12 cellular contexts compared by ENCODE assay signal in the genomic region with DNA sequence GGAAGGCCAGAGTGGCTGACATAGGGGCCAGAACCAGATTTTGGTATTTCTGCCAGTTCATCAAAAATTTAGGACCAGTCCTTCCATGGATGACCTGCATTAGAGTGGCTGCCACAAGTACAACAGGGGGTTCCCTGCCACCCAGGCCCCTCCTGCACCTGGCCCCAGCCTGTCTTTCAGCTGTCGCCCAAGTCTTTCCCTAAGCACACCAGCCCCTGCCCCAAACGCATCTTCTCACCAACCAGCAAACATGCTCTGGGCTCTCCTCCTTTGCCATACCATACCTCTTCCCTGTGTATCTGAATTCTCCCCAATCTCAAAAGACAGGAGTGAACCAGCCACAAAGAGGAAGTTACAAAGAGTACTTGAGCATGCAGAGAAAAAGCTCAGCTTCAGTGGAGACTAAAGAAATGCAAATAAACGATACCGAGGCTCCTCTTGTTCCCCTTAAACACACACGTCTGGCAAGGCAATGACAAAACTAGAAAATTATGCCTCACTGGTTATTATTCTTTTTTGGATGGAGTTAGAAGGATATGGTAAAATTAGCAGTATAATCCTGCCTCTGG.
DNase-seq lines count a peak whose midpoint lies in the region; ATAC-seq, FAIRE-seq and TF ChIP-seq lines count a peak whose summit lies in the region.
"Had no signal": no experiment of that assay in that cellular context is flagged by ENCODE, and none has a peak within 500 bp of the region (broad histone marks: within the 10 kb centered on the region; RNA-seq: fewer than 3 reads in every experiment).

No MANE protein-coding gene starts in this region.

- no peaks in the 10 kb centered on the region for H3K4me1 ChIP-seq in A549
- no peaks in the 10 kb centered on the region for H3K4me1 ChIP-seq in pancreas
- no peaks in the 10 kb centered on the region for H3K4me1 ChIP-seq in psoas muscle

- DNase-seq in A549 (ENCODE audit: low read depth in 1 of 2, low spot score in 1 of 2), result no peak
- peak; percentile 24 for DNase-seq in NAMALWA (ENCODE audit: low spot score)
- DNase-seq in pancreas, result no peak
- DNase-seq in NCI-H510A treated with DMSO at 0.1 percent for 48 hours (lab: John Stamatoyannopoulos, UW), result no peak
- DNase-seq in psoas muscle, result no peak
- DNase-seq: activated T-cell treated with anti-CD3 and anti-CD28 coated beads, Interleukin-2, amount 50 U/mL, for 72 hours; DND-41; PC-3 had no signal

- no peak for TF ChIP-seq RAD21 in A549 (conservative IDR thresholded peaks at IDR 0.05 in 1 of 2, IDR thresholded peaks at IDR 0.05 in 1 of 2)

- H3K27ac ChIP-seq in A549 (no peak overlapping the region), pancreas (no peak overlapping the region), psoas muscle (no peak overlapping the region)

- TF ChIP-seq POLR2A in A549 (IDR thresholded peaks at IDR 0.05; ENCODE audit: low read length), result no peak

- CTCF ChIA-PET in A549 (lab: Yijun Ruan, JAX), result no interaction called here

- POLR2A ChIA-PET in A549 (lab: Yijun Ruan, JAX), result no interaction called here

- intact Hi-C loops in pancreas (cut with DNase I), result no loop called here
- intact Hi-C loops in psoas muscle (cut with DNase I), result no loop called here

- H3K4me2 ChIP-seq in A549, result no peak overlapping the region

- TF ChIP-seq CTCF in A549 (IDR thresholded peaks at IDR 0.05), result no peak
- no peak for TF ChIP-seq CTCF in pancreas (IDR thresholded peaks at IDR 0.05)
- TF ChIP-seq CTCF in psoas muscle (IDR thresholded peaks at IDR 0.05), result no peak

- no peak for TF ChIP-seq EP300 in A549 (IDR thresholded peaks at IDR 0.05)

- WGBS in A549 (ENCODE audit: missing lambda C conversion rate), result 23% methylated on average over 5 of the region's 5 CpGs
- 64 to 69% methylated on average over 5 of the region's 5 CpGs for WGBS in pancreas, 2 donors
- 43 to 61% (median 51%) methylated on average over 5 of the region's 5 CpGs for WGBS in psoas muscle, 3 donors

- H3K4me3 ChIP-seq in A549 (no peak overlapping the region), pancreas (no peak overlapping the region), psoas muscle (no peak overlapping the region)

- ATAC-seq in A549 (no peak), GM19043 (IDR thresholded peaks at IDR 0.05; ENCODE audit: low read depth, unreplicated experiment) (peak; percentile 76), HG02870 (IDR thresholded peaks at IDR 0.05; ENCODE audit: unreplicated experiment) (peak; percentile 63), GM21737 (IDR thresholded peaks at IDR 0.05; ENCODE audit: unreplicated experiment) (no peak), pancreas (no peak), psoas muscle (no peak)
- ATAC-seq: activated T-cell treated with anti-CD3 and anti-CD28 coated beads, Interleukin-2, amount 50 U/mL, for 72 hours; PC-3 had no signal

- FAIRE-seq in A549 (lab: Jason Lieb, UNC) (no peak), pancreas (lab: Jason Lieb, UNC) (no peak)
- FAIRE-seq: urothelium cell line had no signal

- no peaks in the 10 kb centered on the region for H3K27me3 ChIP-seq in pancreas
- peaks cover 0 to 2% (median 0%) of the 10 kb centered on the region in 3 donors for H3K27me3 ChIP-seq in psoas muscle (ENCODE audit: insufficient read depth in 3 of 3, low read length in 2 of 3)

- H3K9me3 ChIP-seq in A549 (no peaks in the 10 kb centered on the region), pancreas (no peaks in the 10 kb centered on the region), psoas muscle (no peaks in the 10 kb centered on the region)

- H3K36me3 ChIP-seq in pancreas (no peaks in the 10 kb centered on the region), psoas muscle (ENCODE audit: insufficient read depth in 1 of 2, low read depth in 1 of 2) (no peaks in the 10 kb centered on the region)

TF ChIP-seq in A549, 52 proteins besides CTCF, POLR2A, EP300 and RAD21:
- TF ChIP-seq JUN (IDR thresholded peaks at IDR 0.05) (no peak), HOXB13 (CRISPR knock-in tag; IDR thresholded peaks at IDR 0.05; ENCODE audit: low read depth) (no peak), ZNF302 (CRISPR knock-in tag; IDR thresholded peaks at IDR 0.05) (no peak), SMC3 (IDR thresholded peaks at IDR 0.05) (no peak), PHF8 (IDR thresholded peaks at IDR 0.05; ENCODE audit: borderline replicate concordance, low read depth) (no peak), ZFP36 (IDR thresholded peaks at IDR 0.05; ENCODE audit: borderline replicate concordance, partially characterized antibody) (no peak), CBX8 (IDR thresholded peaks at IDR 0.05) (no peak), FOXS1 (CRISPR knock-in tag; IDR thresholded peaks at IDR 0.05) (no peak), MAFK (IDR thresholded peaks at IDR 0.05; ENCODE audit: partially characterized antibody) (peak; percentile 12)

Comparison
In these comparisons a context has a peak if more than half of its experiments do, and no peak if none do; other contexts are left out.
1. ATAC-seq: peak in GM19043 (single experiment) and HG02870 (single experiment); none in A549 (0 of 2), GM21737 (single experiment), pancreas (0 of 4) and psoas muscle (0 of 4).